Comparison of ENCODE assay signal across 2 cellular contexts in the genomic region with DNA sequence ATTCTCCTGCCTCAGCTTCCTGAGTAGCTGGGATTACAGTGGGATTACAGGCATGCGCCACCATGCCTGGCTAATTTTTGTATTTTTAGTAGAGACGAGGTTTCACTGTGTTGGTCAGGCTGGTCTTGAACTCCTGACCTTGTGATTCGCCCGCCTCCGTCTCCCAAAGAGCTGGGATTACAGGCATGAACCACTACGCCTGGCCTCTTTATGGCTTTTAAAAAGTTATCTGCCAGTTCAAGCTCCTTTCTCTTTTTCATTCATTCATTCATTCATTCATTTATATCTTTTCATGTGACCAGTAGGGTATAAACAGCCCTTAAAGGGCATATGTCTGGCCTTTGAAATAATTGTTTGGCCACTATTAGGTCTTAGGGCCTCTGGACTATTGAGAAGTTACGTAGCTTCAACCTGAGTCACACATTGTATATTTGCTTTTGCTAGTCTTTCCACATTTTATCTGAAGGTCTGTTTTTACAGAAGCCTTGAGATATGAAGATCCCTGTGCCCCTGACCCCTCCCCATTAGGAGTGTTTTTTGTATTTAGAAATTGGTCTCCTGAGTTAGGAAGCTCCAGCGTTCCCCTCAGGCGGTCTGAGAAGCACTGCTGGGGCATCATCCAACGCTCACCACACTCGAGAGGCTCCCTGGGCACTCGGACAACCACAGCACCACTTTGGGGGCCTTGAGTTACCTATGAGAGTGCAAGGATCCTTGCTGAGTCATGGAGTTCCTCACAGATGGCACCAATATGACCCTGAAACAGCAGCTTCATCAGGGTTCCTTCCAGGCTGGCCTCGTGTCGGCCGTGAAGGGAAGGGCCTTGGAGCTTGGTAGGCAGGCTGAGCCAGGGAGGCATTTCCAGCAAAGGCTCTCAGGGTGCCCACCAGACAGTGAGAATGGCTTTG.
TF ChIP-seq lines count a peak whose summit lies in the region.

No MANE protein-coding gene starts in this region.

TF ChIP-seq in IMR-90, 13 proteins besides CTCF, POLR2A, EP300 and RAD21:
- TF ChIP-seq CEBPB (IDR thresholded peaks at IDR 0.05; ENCODE audit: low read depth, low read length) = 0 out of 2 replicates have a peak, but pooled peaks have one; percentile 53
- TF ChIP-seq FOS (IDR thresholded peaks at IDR 0.05; ENCODE audit: low read depth, low read length) = peak; percentile 20; the same call in 1 of the 2 replicates
- TF ChIP-seq MAFK (IDR thresholded peaks at IDR 0.05; ENCODE audit: low read depth, low read length) = no peak

TF ChIP-seq in GM12878, 131 proteins besides CTCF, POLR2A, EP300 and RAD21:
- TF ChIP-seq KAT2A (conservative IDR thresholded peaks at IDR 0.05; ENCODE audit: control insufficient read depth, low read depth, low read length) (no peak), ZNF24 (IDR thresholded peaks at IDR 0.05) (0 out of 2 replicates have a peak, but pooled peaks have one; percentile 19), MYB (IDR thresholded peaks at IDR 0.05; ENCODE audit: borderline replicate concordance, low read depth, low read length) (no peak)
